ENCODE assay signal across 1 cellular context in genomic region chr18:55283309-55283708, GRCh38.
TF ChIP-seq lines count a peak whose summit lies in the region.

No MANE protein-coding gene starts in this region.

TF ChIP-seq in GM12878, 131 proteins besides CTCF, POLR2A, EP300 and RAD21 (continued from another document):
- TF ChIP-seq BCLAF1 (IDR thresholded peaks at IDR 0.05) = no peak
